Comparison of ENCODE assay signal across 8 cellular contexts in genomic region chr11:31870609-31871309, GRCh38. TPM values are rescaled to one million over a fixed set of nuclear protein-coding genes. Genes with fewer than 3 reads are reported as not detected.
DNase-seq lines count a peak whose midpoint lies in the region; ATAC-seq and TF ChIP-seq lines count a peak whose summit lies in the region.

No MANE protein-coding gene starts in this region.

- peaks cover 21% of the 10 kb centered on the region for H3K27me3 ChIP-seq in transverse colon

- ATAC-seq in left colon: peak; percentile 81

- H3K36me3 ChIP-seq in transverse colon: no peaks in the 10 kb centered on the region

- peak; percentile 19 to 60 (median 45) for TF ChIP-seq CTCF in transverse colon (IDR thresholded peaks at IDR 0.05)

- WGBS in transverse colon (ENCODE audit: low coverage in 1 of 2), 2 donors: 22 to 55% methylated on average over 3 to 13 of the region's 13 CpGs

- in situ Hi-C loops in transverse colon (cut with MboI; ENCODE audit: low pct_ligation_motif_present in 1 of 4, low pct_unique_long_range_greater_than_20kb in 1 of 4, low sequenced_read_pairs in 3 of 4): loop anchor here in 2 of 4 donors (10.0 to 25.0 kb wide), 2 partner anchors 383 to 476 kb away; no protein-coding TSS in a partner anchor

- no peaks in the 10 kb centered on the region for H3K9me3 ChIP-seq in transverse colon

- DNase-seq in Daoy (ENCODE audit: low read depth): peak; percentile 58
- peak; percentile 43 for DNase-seq in HK-2 (ENCODE audit: unreplicated experiment)
- peak; percentile 72 for DNase-seq in OCI-M1 (lab: John Stamatoyannopoulos, UW)
- DNase-seq in central memory CD4-positive, alpha-beta T cell: peak; percentile 2
- peak in 1 of 2 donors; percentile 49 for DNase-seq in left colon
- DNase-seq in transverse colon: peak; percentile 26
- no peak for DNase-seq in ureter (ENCODE audit: low spot score)
- no peak for DNase-seq in activated effector memory CD4-positive, alpha-beta T cell treated with Interleukin-2 at 50 U/mL for 16 hours

- TF ChIP-seq EP300 in transverse colon (IDR thresholded peaks at IDR 0.05; ENCODE audit: low read depth): no peak

- no peak overlapping the region for H3K27ac ChIP-seq in transverse colon

- no peaks in the 10 kb centered on the region for H3K4me1 ChIP-seq in transverse colon

- intact Hi-C loops in left colon (cut with DNase I, micrococcal nuclease) (no loop called here), transverse colon (cut with DNase I; ENCODE audit: low total_unique reads) (no loop called here)

- no peak for TF ChIP-seq POLR2A in transverse colon (IDR thresholded peaks at IDR 0.05)

- no peak overlapping the region for H3K4me3 ChIP-seq in transverse colon

RNA-seq across cellular contexts. Expression of gene PAX6, which starts 59.6 kb away (rescaled TPM):
- 9.6 and 17.3 TPM in 2 replicates for total RNA-seq in Daoy (2014; rRNA removed; shearing (Covaris generic))
- total RNA-seq in left colon: 1 to 10 TPM; 1.5 to 1.8 TPM
- total RNA-seq in transverse colon: under 1 TPM in 3 of 4 donors, not detected in 1; 0.40 to 0.79 (median 0.55) TPM
- total RNA-seq in ureter: not detected

Comparison
In these comparisons a context has a peak if more than half of its experiments do, and no peak if none do; other contexts are left out.
1. DNase-seq: peak in Daoy (single experiment), HK-2 (single experiment), OCI-M1 (single experiment), central memory CD4-positive, alpha-beta T cell (single experiment) and transverse colon (single experiment); none in ureter (single experiment) and activated effector memory CD4-positive, alpha-beta T cell treated with Interleukin-2 at 50 U/mL for 16 hours (single experiment).